In genomic region chr12:121399391-121400331, GRCh38 we compare ENCODE assay signal across 8 cellular contexts. TPM values are rescaled to one million over a fixed set of nuclear protein-coding genes. Genes with fewer than 3 reads are reported as not detected.
A peak's percentile ranks its signal among the peaks of the same experiment; 100 is the strongest.
DNase-seq lines count a peak whose midpoint lies in the region; ATAC-seq and TF ChIP-seq lines count a peak whose summit lies in the region.

RNF34 (plus strand) TSS chr12:121400118; CDS start chr12:121400213, 95 bp downstream.

- H3K27ac ChIP-seq in SK-N-SH (ENCODE audit: low read depth in 2 of 2, low read length in 1 of 2), result peak within 1 kb of the TSS; percentile 73 to 84
- H3K27ac ChIP-seq in gastroesophageal sphincter, result peak within 1 kb of the TSS; percentile 79 to 98 (median 94)

- TF ChIP-seq CTCF in SK-N-SH (IDR thresholded peaks at IDR 0.05), result no peak
- TF ChIP-seq CTCF in gastroesophageal sphincter (IDR thresholded peaks at IDR 0.05), result peak in 1 of 4 experiments; percentile 2

- DNase-seq in GM04504 (ENCODE audit: low read depth), result peak; percentile 96
- peak; percentile 96 for DNase-seq in NCI-H1048 (lab: John Stamatoyannopoulos, UW)
- DNase-seq in SK-N-SH, result peak; percentile 96
- peak; percentile 99 for DNase-seq in activated naive CD4-positive, alpha-beta T cell treated with anti-CD3 and anti-CD28 coated beads, Interleukin-2, amount 50 U/mL, for 16 hours
- peak; percentile 79 for DNase-seq in non-pigmented ciliary epithelial cell (ENCODE audit: low read depth)
- DNase-seq in superior temporal gyrus (ENCODE audit: extremely low spot score), result peak; percentile 99

- peak; percentile 93 for ATAC-seq in HG02571 (IDR thresholded peaks at IDR 0.05; ENCODE audit: unreplicated experiment)
- ATAC-seq in gastroesophageal sphincter, result peak; percentile 99

- H3K9me3 ChIP-seq in SK-N-SH, result no peaks in the 10 kb centered on the region
- H3K9me3 ChIP-seq in gastroesophageal sphincter, result no peaks in the 10 kb centered on the region

- H3K79me2 ChIP-seq in SK-N-SH (ENCODE audit: insufficient read depth), result peaks cover 58% of the 10 kb centered on the region

- CTCF ChIA-PET in SK-N-SH (lab: Yijun Ruan, JAX), result interaction anchor here (0.7 to 2.2 kb wide), 4 partner anchors 43 to 65 kb away, joined by 3 to 11 read pairs (median 4); no protein-coding TSS in a partner anchor

- H3K4me1 ChIP-seq in SK-N-SH (ENCODE audit: control insufficient read depth in 1 of 2, insufficient read depth in 2 of 2, low read depth in 1 of 2, low read length in 1 of 2), result peaks cover 4 to 8% of the 10 kb centered on the region in 2 experiments; a peak in 3 of 4 replicates
- H3K4me1 ChIP-seq in gastroesophageal sphincter, result peaks cover 0 to 51% (median 14%) of the 10 kb centered on the region in 3 donors

- TF ChIP-seq EP300 in SK-N-SH (IDR thresholded peaks at IDR 0.05; ENCODE audit: borderline replicate concordance in 1 of 2, low read depth in 1 of 2, low read length in 1 of 2), result no peak
- no peak for TF ChIP-seq EP300 in gastroesophageal sphincter (IDR thresholded peaks at IDR 0.05)

- no peaks in the 10 kb centered on the region for H3K9me2 ChIP-seq in SK-N-SH

- peaks cover 10% of the 10 kb centered on the region; the same call in 1 of the 2 replicates for H4K20me1 ChIP-seq in SK-N-SH (ENCODE audit: insufficient read depth)

- H3K9ac ChIP-seq in SK-N-SH, result peak within 1 kb of the TSS; percentile 81

- WGBS in SK-N-SH (ENCODE audit: low lambda C conversion rate), result under 1% methylated on average over 49 of the region's 77 CpGs
- WGBS in gastroesophageal sphincter (ENCODE audit: low coverage in 1 of 2), 2 donors, result 1 to 12% methylated on average over 6 to 10 of the region's 77 CpGs

- H3K36me3 ChIP-seq in SK-N-SH (replicated peaks in 1 of 2; ENCODE audit: control insufficient read depth in 1 of 2, insufficient read depth in 2 of 2, low read length in 1 of 2) (peaks cover 2 to 14% of the 10 kb centered on the region in 2 experiments), gastroesophageal sphincter (peaks cover 0 to 1% of the 10 kb centered on the region in 2 donors)

- POLR2A ChIA-PET in SK-N-SH (lab: Yijun Ruan, JAX), result interaction anchor here (0.6 to 2.5 kb wide), 10 partner anchors 8 to 367 kb away, joined by 3 to 20 read pairs (median 4); partner anchors contain the start of gene ANAPC5

- peak; percentile 91 to 94 for TF ChIP-seq POLR2A in gastroesophageal sphincter (IDR thresholded peaks at IDR 0.05)

- H3K27me3 ChIP-seq in SK-N-SH (ENCODE audit: insufficient read depth) (no peaks in the 10 kb centered on the region), gastroesophageal sphincter (no peaks in the 10 kb centered on the region)

- H3K4me3 ChIP-seq in SK-N-SH (ENCODE audit: low read depth in 2 of 2, low read length in 1 of 2), result peak within 1 kb of the TSS; percentile 77 to 81
- H3K4me3 ChIP-seq in gastroesophageal sphincter, result peak within 1 kb of the TSS; percentile 83 to 95

- peak; percentile 1; the same call in 1 of the 2 replicates for TF ChIP-seq RAD21 in SK-N-SH (IDR thresholded peaks at IDR 0.05; ENCODE audit: low read length)

- peak within 1 kb of the TSS; percentile 89 for H3K4me2 ChIP-seq in SK-N-SH

- H3F3A ChIP-seq in SK-N-SH (replicated peaks; ENCODE audit: insufficient read depth), result no peaks in the 10 kb centered on the region

- peak within 1 kb of the TSS; percentile 77 for H2AFZ ChIP-seq in SK-N-SH (ENCODE audit: low read depth)

TF ChIP-seq in SK-N-SH, 30 proteins besides CTCF, POLR2A, EP300 and RAD21 (continues in another document):
- TF ChIP-seq PBX3 (IDR thresholded peaks at IDR 0.05) (peak; percentile 99), MEF2A (IDR thresholded peaks at IDR 0.05; ENCODE audit: borderline replicate concordance, low read depth) (no peak), USF2 (IDR thresholded peaks at IDR 0.05; ENCODE audit: borderline replicate concordance, low read depth, low read length) (no peak), TEAD4 (IDR thresholded peaks at IDR 0.05; ENCODE audit: borderline replicate concordance, insufficient read depth) (no peak), RCOR1 (IDR thresholded peaks at IDR 0.05; ENCODE audit: low read length) (no peak), RFX5 (IDR thresholded peaks at IDR 0.05; ENCODE audit: low read length) (peak; percentile 61; the same call in 1 of the 2 replicates), JUND (IDR thresholded peaks at IDR 0.05) (no peak), RXRA (IDR thresholded peaks at IDR 0.05; ENCODE audit: borderline replicate concordance, low read depth) (no peak), MXI1 (IDR thresholded peaks at IDR 0.05; ENCODE audit: low read depth, low read length) (peak; percentile 87), REST (IDR thresholded peaks at IDR 0.05; ENCODE audit: low read depth, low read length) (peak; percentile 57; the same call in 1 of the 2 replicates), NFIC (IDR thresholded peaks at IDR 0.05; ENCODE audit: borderline replicate concordance) (peak; percentile 18; the same call in 1 of the 2 replicates), TCF12 (IDR thresholded peaks at IDR 0.05) (no peak), POLR2AphosphoS5 (IDR thresholded peaks at IDR 0.05; ENCODE audit: low read depth, low read length) (peak; percentile 98), USF1 (IDR thresholded peaks at IDR 0.05; ENCODE audit: borderline replicate concordance, low read depth) (peak; percentile 63; the same call in 1 of the 2 replicates), FOXJ3 (CRISPR knock-in tag; IDR thresholded peaks at IDR 0.05) (0 out of 2 replicates have a peak, but pooled peaks have one; percentile 44), YY1 (IDR thresholded peaks at IDR 0.05; ENCODE audit: low read depth) (peak; percentile 57), FOSL2 (IDR thresholded peaks at IDR 0.05; ENCODE audit: borderline replicate concordance, low read depth) (no peak), SMC3 (IDR thresholded peaks at IDR 0.05; ENCODE audit: low read depth, low read length) (0 out of 2 replicates have a peak, but pooled peaks have one; percentile 2), IRF3 (IDR thresholded peaks at IDR 0.05; ENCODE audit: low read depth, low read length) (peak; percentile 77)

RNA-seq across cellular contexts. Expression of gene RNF34, which starts in this region (rescaled TPM):
- polyA plus RNA-seq in SK-N-SH (2012; rRNA removed), result 28.7 and 29.4 TPM in 2 replicates
- polyA plus RNA-seq in SK-N-SH (2012; cell fraction: cytosol; rRNA removed), result 26.7 and 29.0 TPM in 2 replicates
- 55.4 and 56.0 TPM in 2 replicates for polyA plus RNA-seq in SK-N-SH (2012; cell fraction: nucleus; rRNA removed)
- 10 to 100 TPM; 42.5 to 76.0 (median 56.3) TPM for total RNA-seq in gastroesophageal sphincter

Comparison
In these comparisons a context has a peak if more than half of its experiments do, and no peak if none do; other contexts are left out.
1. Peak in every context shown above with its lines: DNase-seq, ATAC-seq, H3K4me3 ChIP-seq and H3K27ac ChIP-seq.